8 cellular contexts compared by ENCODE assay signal in the genomic region with DNA sequence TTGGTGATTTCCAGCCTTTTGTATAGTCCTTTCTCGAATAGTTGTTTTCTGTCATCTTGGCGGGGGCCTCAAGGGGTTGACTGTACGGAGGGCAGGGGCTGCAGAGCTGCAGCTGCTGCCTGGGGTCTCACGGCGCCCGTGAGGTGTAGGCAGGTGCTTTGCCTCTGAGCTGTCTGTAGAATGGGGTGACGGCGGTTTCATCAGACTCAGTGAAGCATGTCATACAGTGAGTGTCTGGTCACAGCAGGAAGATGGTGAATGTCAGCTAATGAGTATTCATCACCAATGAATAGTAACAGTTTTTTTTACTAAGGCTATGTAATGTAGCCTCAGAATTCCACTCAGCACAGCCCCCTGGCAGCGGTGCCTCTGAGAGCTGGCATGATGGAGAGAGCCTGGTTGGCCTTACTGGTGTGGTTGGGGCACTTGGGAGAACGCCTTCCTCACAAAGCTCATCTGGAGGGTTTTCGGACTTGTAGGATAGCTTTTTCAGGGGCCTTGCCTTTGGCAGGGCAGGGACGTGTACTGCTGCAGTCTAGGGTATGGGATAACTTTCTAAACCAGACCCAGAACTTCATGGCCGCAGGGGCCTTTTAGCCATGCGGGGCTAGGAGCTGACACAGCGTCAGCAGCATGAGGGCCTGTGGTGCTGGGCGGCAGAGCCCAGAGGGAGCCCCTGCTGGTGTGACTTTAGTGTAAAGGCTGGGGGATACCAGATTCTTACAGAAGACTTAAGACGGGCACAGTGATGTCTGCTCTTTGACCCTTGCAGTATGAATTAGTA. TPM values are rescaled to one million over a fixed set of nuclear protein-coding genes. Genes with fewer than 3 reads are reported as not detected.
A peak's percentile ranks its signal among the peaks of the same experiment; 100 is the strongest.
DNase-seq lines count a peak whose midpoint lies in the region; ATAC-seq and TF ChIP-seq lines count a peak whose summit lies in the region.

No MANE protein-coding gene starts in this region.

- ATAC-seq in GM21367 (IDR thresholded peaks at IDR 0.05; ENCODE audit: unreplicated experiment), result peak; percentile 79
- peak; percentile 90 for ATAC-seq in HG03520 (IDR thresholded peaks at IDR 0.05; ENCODE audit: unreplicated experiment)
- ATAC-seq in activated T-cell treated with anti-CD3 and anti-CD28 coated beads, Interleukin-2, amount 50 U/mL, for 72 hours (replicated peaks in 1 of 2), result peak; percentile 49 to 68

- peaks cover 3% of the 10 kb centered on the region; the same call in 1 of the 2 replicates for H3K4me1 ChIP-seq in HAP-1

- H3K36me3 Mint-ChIP-seq in activated T-cell treated with anti-CD3 and anti-CD28 coated beads, Interleukin-2, amount 50 U/mL, for 72 hours (ENCODE audit: insufficient read depth in 2 of 2), result peaks cover 2 to 6% of the 10 kb centered on the region in 2 donors

- in situ Hi-C loops in HAP-1 (cut with MboI; ENCODE audit: low sequenced_read_pairs), result loop anchor here (25.0 kb wide), 1 partner anchor 1266 kb away; no protein-coding TSS in a partner anchor

- H3K27me3 Mint-ChIP-seq in activated T-cell treated with anti-CD3 and anti-CD28 coated beads, Interleukin-2, amount 50 U/mL, for 72 hours (ENCODE audit: low read depth), result no peaks in the 10 kb centered on the region

- no peak for TF ChIP-seq CTCF in GM12875 (IDR thresholded peaks at IDR 0.05; ENCODE audit: borderline replicate concordance, insufficient read depth, low read depth, low read length)

- DNase-seq in activated T-cell treated with anti-CD3 and anti-CD28 coated beads, Interleukin-2, amount 50 U/mL, for 72 hours, result no peak
- DNase-seq in HPDE6-E6E7 (ENCODE audit: extremely low spot score), result no peak
- DNase-seq in HAP-1 (ENCODE audit: low spot score in 2 of 2), result no peak
- no peak for DNase-seq in AML-193 (lab: John Stamatoyannopoulos, UW)
- no peak for DNase-seq in hepatic stellate cell (ENCODE audit: low spot score)

- H3K9me3 Mint-ChIP-seq in activated T-cell treated with anti-CD3 and anti-CD28 coated beads, Interleukin-2, amount 50 U/mL, for 72 hours, result no peaks in the 10 kb centered on the region

- no peaks in the 10 kb centered on the region for H3K9me3 ChIP-seq in HAP-1

- H3K27ac Mint-ChIP-seq in activated T-cell treated with anti-CD3 and anti-CD28 coated beads, Interleukin-2, amount 50 U/mL, for 72 hours, result peak overlapping the region; percentile 81

- no peaks in the 10 kb centered on the region for H3K27me3 ChIP-seq in HAP-1 (ENCODE audit: low read depth)

- peaks cover 22% of the 10 kb centered on the region for H3K36me3 ChIP-seq in HAP-1 (replicated peaks)

- peak overlapping the region; percentile 61 to 74 for H3K4me3 Mint-ChIP-seq in activated T-cell treated with anti-CD3 and anti-CD28 coated beads, Interleukin-2, amount 50 U/mL, for 72 hours

- peaks cover 100% of the 10 kb centered on the region for H3K4me1 Mint-ChIP-seq in activated T-cell treated with anti-CD3 and anti-CD28 coated beads, Interleukin-2, amount 50 U/mL, for 72 hours (ENCODE audit: low read depth)

- H3K4me3 ChIP-seq in GM12875 (ENCODE audit: low read depth, low read length) (peak overlapping the region; percentile 23), HAP-1 (no peak overlapping the region)

RNA-seq across cellular contexts. Expression of a gene that starts 15.0 kb away (rescaled TPM):
- 10 to 100 TPM; 45.0 to 49.8 TPM for total RNA-seq in activated T-cell treated with anti-CD3 and anti-CD28 coated beads, Interleukin-2, amount 50 U/mL, for 72 hours
